In genomic region chr1:2310332-2311183, GRCh38 we compare ENCODE assay signal across 8 cellular contexts.
A peak's percentile ranks its signal among the peaks of the same experiment; 100 is the strongest.
DNase-seq lines count a peak whose midpoint lies in the region; TF ChIP-seq lines count a peak whose summit lies in the region.

No MANE protein-coding gene starts in this region.

- H3K27ac ChIP-seq in WERI-Rb-1 = peak overlapping the region; percentile 17
- peak overlapping the region; percentile 99 for H3K27ac ChIP-seq in hepatocyte
- H3K27ac ChIP-seq in smooth muscle cell (ENCODE audit: low read depth) = peak overlapping the region; percentile 20

- in situ Hi-C loops in G401 (cut with HindIII; ENCODE audit: low sequenced_read_pairs) = no loop called here

- H3K27me3 ChIP-seq in WERI-Rb-1 (ENCODE audit: insufficient read depth, low read depth, severe bottlenecking) (no peaks in the 10 kb centered on the region), hepatocyte (no peaks in the 10 kb centered on the region), smooth muscle cell (ENCODE audit: low read depth) (no peaks in the 10 kb centered on the region)

- H3K9me2 ChIP-seq in hepatocyte (replicated peaks; ENCODE audit: insufficient read depth) = no peaks in the 10 kb centered on the region

- H3K4me2 ChIP-seq in hepatocyte (no peak overlapping the region), smooth muscle cell (no peak overlapping the region)

- H4K20me1 ChIP-seq in hepatocyte (ENCODE audit: insufficient read depth, poor library complexity, severe bottlenecking) = no peaks in the 10 kb centered on the region
- no peaks in the 10 kb centered on the region for H4K20me1 ChIP-seq in smooth muscle cell (ENCODE audit: low read depth)

- H3K4me1 ChIP-seq in hepatocyte (ENCODE audit: insufficient read depth) (peaks cover 28% of the 10 kb centered on the region), smooth muscle cell (ENCODE audit: low read depth) (peaks cover 23% of the 10 kb centered on the region)

- peaks cover 4% of the 10 kb centered on the region for H3F3A ChIP-seq in smooth muscle cell (ENCODE audit: low read depth)

- H3K79me2 ChIP-seq in hepatocyte (peaks cover 5% of the 10 kb centered on the region), smooth muscle cell (ENCODE audit: low read depth) (peaks cover 3% of the 10 kb centered on the region)

- peaks cover 32% of the 10 kb centered on the region for H3K36me3 ChIP-seq in WERI-Rb-1
- no peaks in the 10 kb centered on the region for H3K36me3 ChIP-seq in hepatocyte (replicated peaks; ENCODE audit: insufficient read depth, low read depth)
- peaks cover 8% of the 10 kb centered on the region for H3K36me3 ChIP-seq in smooth muscle cell (ENCODE audit: low read depth)

- WGBS in hepatocyte (ENCODE audit: low lambda C conversion rate, missing lambda C conversion rate) = 89% methylated on average over 28 of the region's 28 CpGs
- WGBS in smooth muscle cell (ENCODE audit: low lambda C conversion rate) = 92% methylated on average over 23 of the region's 28 CpGs

- H2AFZ ChIP-seq in hepatocyte (no peak overlapping the region), smooth muscle cell (ENCODE audit: low read depth) (no peak overlapping the region)

- H3K9ac ChIP-seq in smooth muscle cell (ENCODE audit: low read depth) = no peak overlapping the region

- H3K9me3 ChIP-seq in WERI-Rb-1 (ENCODE audit: severe bottlenecking) (no peaks in the 10 kb centered on the region), hepatocyte (ENCODE audit: low read depth) (no peaks in the 10 kb centered on the region), smooth muscle cell (replicated peaks; ENCODE audit: low read depth) (no peaks in the 10 kb centered on the region)

- TF ChIP-seq CTCF in WERI-Rb-1 (IDR thresholded peaks at IDR 0.05; ENCODE audit: low read depth, low read length) (no peak), hepatocyte (IDR thresholded peaks at IDR 0.05; ENCODE audit: poor library complexity) (no peak), smooth muscle cell (IDR thresholded peaks at IDR 0.05; ENCODE audit: borderline replicate concordance, insufficient read depth, poor library complexity, severe bottlenecking) (no peak)

- H3K4me3 ChIP-seq in WERI-Rb-1 (ENCODE audit: low read depth, low read length) (no peak overlapping the region), hepatocyte (no peak overlapping the region), smooth muscle cell (no peak overlapping the region)

- DNase-seq in G401 (ENCODE audit: low spot score) (peak; percentile 82), WERI-Rb-1 (no peak), hepatocyte (ENCODE audit: low spot score) (no peak), smooth muscle cell (lab: John Stamatoyannopoulos, UW; ENCODE audit: unreplicated experiment) (no peak), hippocampal formation (lab: John Stamatoyannopoulos, UW) (no peak), SK-N-DZ (ENCODE audit: low spot score) (no peak), NCI-H510A (lab: John Stamatoyannopoulos, UW) (no peak), 8988T (no peak)

Comparison
In these comparisons a context has a peak if more than half of its experiments do, and no peak if none do; other contexts are left out.
1. H3K27ac ChIP-seq: peak in every context shown above with its lines; median percentile 99 in hepatocyte; 20 in smooth muscle cell; 17 in WERI-Rb-1.